Comparison of ENCODE assay signal across 10 cellular contexts in the genomic region with DNA sequence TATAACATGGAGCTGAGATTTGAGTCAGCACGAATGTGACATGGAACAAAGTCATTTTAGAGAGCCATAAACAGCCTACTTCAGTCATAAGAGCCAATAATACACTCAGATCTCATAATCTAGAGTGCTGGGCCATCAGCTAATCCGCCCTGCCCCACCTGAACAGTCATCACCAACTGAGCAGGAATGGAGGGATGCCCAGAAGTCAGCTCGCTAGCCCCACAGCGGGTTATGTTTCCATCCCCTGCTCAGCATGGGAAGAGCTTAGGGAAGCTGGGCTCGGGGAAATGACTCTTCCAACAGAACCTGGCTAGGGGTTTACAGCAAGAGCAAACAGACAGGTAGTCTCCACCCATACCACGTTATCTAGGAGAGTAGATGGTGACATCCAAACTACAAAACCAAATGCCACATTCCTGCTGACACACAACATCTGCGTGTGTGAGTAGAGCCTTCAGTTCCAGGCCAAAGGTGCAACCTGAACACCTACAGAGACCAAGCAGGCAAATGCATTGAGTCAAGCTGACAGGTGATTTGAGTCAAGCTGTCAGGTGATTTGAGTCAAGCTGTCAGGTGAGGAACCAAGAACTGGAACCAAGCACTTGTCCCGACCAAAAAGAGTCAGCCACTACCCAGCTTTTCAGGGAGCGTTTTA. TPM values are rescaled to one million over a fixed set of nuclear protein-coding genes. Genes with fewer than 3 reads are reported as not detected.
A peak's percentile ranks its signal among the peaks of the same experiment; 100 is the strongest.
DNase-seq lines count a peak whose midpoint lies in the region; ATAC-seq and TF ChIP-seq lines count a peak whose summit lies in the region.
"Had no signal": no experiment of that assay in that cellular context is flagged by ENCODE, and none has a peak within 500 bp of the region (broad histone marks: within the 10 kb centered on the region; RNA-seq: fewer than 3 reads in every experiment).

No MANE protein-coding gene starts in this region.

- TF ChIP-seq EP300 in tibial nerve (IDR thresholded peaks at IDR 0.05) = no peak

- POLR2A ChIA-PET in WTC11 (lab: Charles Lee) = no interaction called here

- DNase-seq in activated T-cell treated with anti-CD3 and anti-CD28 coated beads, Interleukin-2, amount 50 U/mL, for 4 hours = no peak
- no peak for DNase-seq in activated T-cell treated with anti-CD3 and anti-CD28 coated beads, Interleukin-2, amount 50 U/mL, for 1 hour
- DNase-seq in WTC11 (ENCODE audit: low spot score) (no peak), immature natural killer cell (no peak), tibial nerve (ENCODE audit: low spot score in 2 of 2) (no peak)
- DNase-seq in effector CD8-positive, alpha-beta T cell (lab: John Stamatoyannopoulos, UW) = no peak
- DNase-seq: dermis blood vessel endothelial cell had no signal

- H3K27ac Mint-ChIP-seq in WTC11 = peak overlapping the region; percentile 60; the same call in 1 of the 2 replicates
- H3K27ac Mint-ChIP-seq in immature natural killer cell = peak overlapping the region in 4 of 6 donors; percentile 20 to 62 (median 40)

- CTCF ChIA-PET in WTC11 (lab: Charles Lee) = interaction anchor here (1.5 to 3.5 kb wide), 2 partner anchors 28 to 68 kb away, joined by 3 to 13 read pairs; no protein-coding TSS in a partner anchor

- no peaks in the 10 kb centered on the region for H3K9me3 Mint-ChIP-seq in activated T-cell treated with anti-CD3 and anti-CD28 coated beads, Interleukin-2, amount 50 U/mL, for 4 hours
- H3K9me3 Mint-ChIP-seq in WTC11 = no peaks in the 10 kb centered on the region
- H3K9me3 Mint-ChIP-seq in immature natural killer cell = no peaks in the 10 kb centered on the region

- H3K27ac ChIP-seq in subcutaneous abdominal adipose tissue (ENCODE audit: low read depth, low read length) = peak overlapping the region; percentile 94
- no peak overlapping the region for H3K27ac ChIP-seq in tibial nerve
- H3K27ac ChIP-seq: C4-2B had no signal

- peaks cover 21 to 73% (median 65%) of the 10 kb centered on the region in 5 donors for H3K4me1 ChIP-seq in subcutaneous abdominal adipose tissue (ENCODE audit: control insufficient read depth in 5 of 5, insufficient read depth in 5 of 5, low read length in 5 of 5)
- H3K4me1 ChIP-seq in tibial nerve = peaks cover 0 to 68% (median 25%) of the 10 kb centered on the region in 4 donors

- no peaks in the 10 kb centered on the region for H3K27me3 Mint-ChIP-seq in activated T-cell treated with anti-CD3 and anti-CD28 coated beads, Interleukin-2, amount 50 U/mL, for 4 hours (ENCODE audit: low read depth)
- H3K27me3 Mint-ChIP-seq in WTC11 (ENCODE audit: low read depth) = no peaks in the 10 kb centered on the region; the same call in 1 of the 2 replicates
- H3K27me3 Mint-ChIP-seq in immature natural killer cell (ENCODE audit: low read depth in 3 of 3) = peaks cover 0 to 2% (median 2%) of the 10 kb centered on the region in 3 donors

- TF ChIP-seq POLR2A in tibial nerve (IDR thresholded peaks at IDR 0.05) = no peak

- H3K9ac ChIP-seq in subcutaneous abdominal adipose tissue (ENCODE audit: low read length in 5 of 5) = peak overlapping the region in 4 of 5 donors; percentile 15 to 95 (median 54)

- H3K9me3 ChIP-seq in subcutaneous abdominal adipose tissue (ENCODE audit: control insufficient read depth in 5 of 5, low read length in 5 of 5) = no peaks in the 10 kb centered on the region
- no peaks in the 10 kb centered on the region for H3K9me3 ChIP-seq in tibial nerve

- H3K27me3 ChIP-seq in subcutaneous abdominal adipose tissue (ENCODE audit: control insufficient read depth in 5 of 5, insufficient read depth in 4 of 5, low read length in 5 of 5) (no peaks in the 10 kb centered on the region), tibial nerve (no peaks in the 10 kb centered on the region)

- H3K4me3 ChIP-seq in subcutaneous abdominal adipose tissue (ENCODE audit: low read depth in 1 of 5, low read length in 5 of 5) (peak overlapping the region in 4 of 5 donors; percentile 31 to 96 (median 40)), tibial nerve (no peak overlapping the region)

- 84 to 86% methylated on average over 9 of the region's 9 CpGs for WGBS in tibial nerve, 2 donors

- H3K36me3 ChIP-seq in subcutaneous abdominal adipose tissue (ENCODE audit: control insufficient read depth in 5 of 5, insufficient read depth in 5 of 5, low read length in 5 of 5) (peaks cover 0 to 25% (median 13%) of the 10 kb centered on the region in 5 donors), tibial nerve (peaks cover 0 to 40% (median 0%) of the 10 kb centered on the region in 3 donors)

- H3K36me3 Mint-ChIP-seq in activated T-cell treated with anti-CD3 and anti-CD28 coated beads, Interleukin-2, amount 50 U/mL, for 4 hours (ENCODE audit: insufficient read depth) = peaks cover 1% of the 10 kb centered on the region
- H3K36me3 Mint-ChIP-seq in WTC11 (peaks cover 16% of the 10 kb centered on the region), immature natural killer cell (peaks cover 0 to 4% (median 0%) of the 10 kb centered on the region in 3 donors)

- no peak for TF ChIP-seq CTCF in WTC11 (IDR thresholded peaks at IDR 0.05)
- no peak for TF ChIP-seq CTCF in tibial nerve (IDR thresholded peaks at IDR 0.05)

- peak overlapping the region; percentile 94 for H3K4me3 Mint-ChIP-seq in activated T-cell treated with anti-CD3 and anti-CD28 coated beads, Interleukin-2, amount 50 U/mL, for 4 hours
- H3K4me3 Mint-ChIP-seq in WTC11 (peak overlapping the region; percentile 96), immature natural killer cell (peak overlapping the region; percentile 71 to 92 (median 92))

- no peak for ATAC-seq in activated T-cell treated with anti-CD3 and anti-CD28 coated beads, Interleukin-2, amount 50 U/mL, for 4 hours
- ATAC-seq in WTC11 = no peak
- ATAC-seq in GM21381 (IDR thresholded peaks at IDR 0.05; ENCODE audit: unreplicated experiment) = no peak

- peaks cover 58% of the 10 kb centered on the region for H3K4me1 Mint-ChIP-seq in activated T-cell treated with anti-CD3 and anti-CD28 coated beads, Interleukin-2, amount 50 U/mL, for 4 hours (ENCODE audit: low read depth)
- H3K4me1 Mint-ChIP-seq in WTC11 (peaks cover 33% of the 10 kb centered on the region), immature natural killer cell (peaks cover 53 to 59% of the 10 kb centered on the region in 2 donors)

TF ChIP-seq in WTC11, 78 proteins besides CTCF, POLR2A, EP300 and RAD21:
- TF ChIP-seq, protein P1, sequence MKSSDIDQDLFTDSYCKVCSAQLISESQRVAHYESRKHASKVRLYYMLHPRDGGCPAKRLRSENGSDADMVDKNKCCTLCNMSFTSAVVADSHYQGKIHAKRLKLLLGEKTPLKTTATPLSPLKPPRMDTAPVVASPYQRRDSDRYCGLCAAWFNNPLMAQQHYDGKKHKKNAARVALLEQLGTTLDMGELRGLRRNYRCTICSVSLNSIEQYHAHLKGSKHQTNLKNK (CRISPR knock-in tag; IDR thresholded peaks at IDR 0.05) = no peak
- no peak for TF ChIP-seq ZNF263 (CRISPR knock-in tag; IDR thresholded peaks at IDR 0.05; ENCODE audit: low read depth)
- no peak for TF ChIP-seq MXD4 (CRISPR knock-in tag; IDR thresholded peaks at IDR 0.05; ENCODE audit: borderline replicate concordance)
- TF ChIP-seq HMGA2 (CRISPR knock-in tag; IDR thresholded peaks at IDR 0.05) = no peak
TF ChIP-seq in WTC11: peak in this region for 0.

RNA-seq across cellular contexts. Expression of gene TMEM11, which starts 2.0 kb away (rescaled TPM):
- 10 to 100 TPM; 35.7 to 39.8 (median 35.7) TPM for total RNA-seq in activated T-cell treated with anti-CD3 and anti-CD28 coated beads, Interleukin-2, amount 50 U/mL, for 4 hours
- 32.9 to 37.0 TPM (median 33.9 TPM) in 3 replicates for total RNA-seq in WTC11 (2021)
- 10 to 100 TPM; 36.9 to 56.4 (median 44.2) TPM for polyA plus RNA-seq in immature natural killer cell
- 10 to 100 TPM; 16.2 to 27.6 (median 21.5) TPM for total RNA-seq in tibial nerve

RNA-seq across cellular contexts. Expression of gene NATD1, which starts 41.3 kb away (rescaled TPM):
- under 1 TPM; 0.73 to 0.98 (median 0.90) TPM for total RNA-seq in activated T-cell treated with anti-CD3 and anti-CD28 coated beads, Interleukin-2, amount 50 U/mL, for 4 hours
- 10.1 to 11.2 TPM (median 11.1 TPM) in 3 replicates for total RNA-seq in WTC11 (2021)
- polyA plus RNA-seq in immature natural killer cell = 1 to 10 TPM in 2 of 3 donors, under 1 TPM in 1; 0.57 to 3.4 (median 2.5) TPM
- 10 to 100 TPM in 3 of 4 donors, 1 to 10 TPM in 1; 5.7 to 12.0 (median 10.8) TPM for total RNA-seq in tibial nerve

Comparison
In these comparisons a context has a peak if more than half of its experiments do, and no peak if none do; other contexts are left out.
1. H3K4me3 ChIP-seq: peak in subcutaneous abdominal adipose tissue (4 of 5); none in tibial nerve (0 of 4).
2. Peak in every context shown above with its lines, with median percentiles within 50 percentile points of each other: H3K4me3 Mint-ChIP-seq.